In genomic region chr2:8234757-8235374, GRCh38 we compare ENCODE assay signal across 8 cellular contexts.
DNase-seq lines count a peak whose midpoint lies in the region; ATAC-seq, FAIRE-seq and TF ChIP-seq lines count a peak whose summit lies in the region.

No MANE protein-coding gene starts in this region.

- H3K4me3 ChIP-seq in BE2C (ENCODE audit: low read depth, low read length), result no peak overlapping the region

- ATAC-seq in GM18498 (IDR thresholded peaks at IDR 0.05; ENCODE audit: unreplicated experiment), result peak; percentile 95
- peak; percentile 91 for ATAC-seq in GM21447 (IDR thresholded peaks at IDR 0.05; ENCODE audit: unreplicated experiment)
- peak; percentile 92 for ATAC-seq in HG03520 (IDR thresholded peaks at IDR 0.05; ENCODE audit: unreplicated experiment)

- no peak for TF ChIP-seq CTCF in BE2C (IDR thresholded peaks at IDR 0.05; ENCODE audit: low read depth, low read length)
- no peak for TF ChIP-seq CTCF in HFFc6 (IDR thresholded peaks at IDR 0.05)

- peak; percentile 89 for DNase-seq in glomerular visceral epithelial cell (ENCODE audit: extremely low spot score)
- no peak for DNase-seq in BE2C
- DNase-seq in HFFc6, result no peak
- no peak for DNase-seq in DMS53 (lab: John Stamatoyannopoulos, UW)
- DNase-seq in HTR-8/SVneo (ENCODE audit: insufficient read length, low spot score), result no peak

- no peaks in the 10 kb centered on the region for H3K36me3 ChIP-seq in BE2C

- H3K4me1 Mint-ChIP-seq in HFFc6 (ENCODE audit: low read depth), result peaks cover 2% of the 10 kb centered on the region

- H3K27ac Mint-ChIP-seq in HFFc6, result no peak overlapping the region

- H3K4me3 Mint-ChIP-seq in HFFc6, result no peak overlapping the region

- no peaks in the 10 kb centered on the region for H3K4me1 ChIP-seq in BE2C

- H3K27me3 Mint-ChIP-seq in HFFc6 (ENCODE audit: insufficient read depth), result peaks cover 8% of the 10 kb centered on the region

- no peaks in the 10 kb centered on the region for H3K9me3 Mint-ChIP-seq in HFFc6

- H3K9me3 ChIP-seq in BE2C, result no peaks in the 10 kb centered on the region

- no peaks in the 10 kb centered on the region for H3K27me3 ChIP-seq in BE2C

- FAIRE-seq in HTR-8/SVneo (lab: Jason Lieb, UNC), result no peak

- H3K36me3 Mint-ChIP-seq in HFFc6 (ENCODE audit: low read depth), result no peaks in the 10 kb centered on the region
